1 cellular context compared by ENCODE assay signal in genomic region chr16:10972956-10973464, GRCh38.
TF ChIP-seq lines count a peak whose summit lies in the region.

No MANE protein-coding gene starts in this region.

TF ChIP-seq in WTC11, 78 proteins besides CTCF, POLR2A, EP300 and RAD21:
- TF ChIP-seq GRHL2 (CRISPR knock-in tag; IDR thresholded peaks at IDR 0.05; ENCODE audit: insufficient replicate concordance, severe bottlenecking) (no peak), GABPB1 (CRISPR knock-in tag; IDR thresholded peaks at IDR 0.05) (no peak), NR1H2 (CRISPR knock-in tag; IDR thresholded peaks at IDR 0.05) (no peak), E2F1 (CRISPR knock-in tag; IDR thresholded peaks at IDR 0.05) (no peak), ZBTB43 (CRISPR knock-in tag; IDR thresholded peaks at IDR 0.05) (no peak), AR (CRISPR knock-in tag; IDR thresholded peaks at IDR 0.05) (no peak), EMX1 (CRISPR knock-in tag; IDR thresholded peaks at IDR 0.05) (no peak), ZNF263 (CRISPR knock-in tag; IDR thresholded peaks at IDR 0.05; ENCODE audit: low read depth) (no peak), NFYB (CRISPR knock-in tag; conservative IDR thresholded peaks at IDR 0.05; ENCODE audit: low read depth) (no peak), NFATC4 (CRISPR knock-in tag; IDR thresholded peaks at IDR 0.05) (no peak), IRF1 (CRISPR knock-in tag; IDR thresholded peaks at IDR 0.05) (no peak), KAT7 (CRISPR knock-in tag; IDR thresholded peaks at IDR 0.05; ENCODE audit: borderline replicate concordance) (no peak), ATF1 (CRISPR knock-in tag; IDR thresholded peaks at IDR 0.05) (no peak), ATF6 (CRISPR knock-in tag; IDR thresholded peaks at IDR 0.05) (no peak), NFE2L1 (CRISPR knock-in tag; IDR thresholded peaks at IDR 0.05) (no peak), FOXJ3 (CRISPR knock-in tag; IDR thresholded peaks at IDR 0.05; ENCODE audit: borderline replicate concordance) (no peak)
